ENCODE assay signal across 22 cellular contexts in genomic region chr2:179261161-179261825, GRCh38. TPM values are rescaled to one million over a fixed set of nuclear protein-coding genes. Genes with fewer than 3 reads are reported as not detected.
DNase-seq lines count a peak whose midpoint lies in the region; ATAC-seq and TF ChIP-seq lines count a peak whose summit lies in the region.
"Had no signal": no experiment of that assay in that cellular context is flagged by ENCODE, and none has a peak within 500 bp of the region (broad histone marks: within the 10 kb centered on the region; RNA-seq: fewer than 3 reads in every experiment).

No MANE protein-coding gene starts in this region.

- no peak overlapping the region for H3K9ac ChIP-seq in H9 (ENCODE audit: extremely low read depth, insufficient read length, low read length)
- H3K9ac ChIP-seq: neural progenitor cell had no signal

- H3K36me3 ChIP-seq in mucosa of descending colon (ENCODE audit: low read depth) = no peaks in the 10 kb centered on the region
- H3K36me3 ChIP-seq: neural progenitor cell had no signal

- H3K27ac ChIP-seq in H9 (ENCODE audit: insufficient read length, low read depth, low read length) (no peak overlapping the region), coronary artery (no peak overlapping the region)
- H3K27ac ChIP-seq: neural progenitor cell, VCaP had no signal

- H4K91ac ChIP-seq in H9 (ENCODE audit: insufficient read length, low read depth, low read length) = no peak overlapping the region

- H2BK120ac ChIP-seq in H9 (ENCODE audit: low read depth, low read length, poor library complexity, severe bottlenecking) = no peak overlapping the region

- no peak overlapping the region for H3K56ac ChIP-seq in H9 (ENCODE audit: insufficient read length, low read depth, low read length)

- no CpG with 5 or more reads among the region's 2 CpGs for WGBS in H9 (ENCODE audit: extremely low coverage, insufficient read length, low lambda C conversion rate)

- H3K9me3 ChIP-seq in H9 (ENCODE audit: control insufficient read depth, low read depth, low read length) (no peaks in the 10 kb centered on the region), mucosa of descending colon (no peaks in the 10 kb centered on the region)

- no peaks in the 10 kb centered on the region for H3K27me3 Mint-ChIP-seq in CD14-positive monocyte (ENCODE audit: low read depth in 3 of 3)
- H3K27me3 Mint-ChIP-seq in H9 (ENCODE audit: low read depth) = peaks cover 13% of the 10 kb centered on the region

- H3K23me2 ChIP-seq in H9 (ENCODE audit: insufficient read length, low read depth, low read length, poor library complexity, severe bottlenecking) = peaks cover 8% of the 10 kb centered on the region

- H3K27ac Mint-ChIP-seq in CD14-positive monocyte = no peak overlapping the region
- H3K27ac Mint-ChIP-seq in H9 = no peak overlapping the region
- H3K27ac Mint-ChIP-seq: activated naive CD4-positive, alpha-beta T cell treated with anti-CD3 and anti-CD28 coated beads, Interleukin-2, amount 50 U/mL, for 24 hours; CD4-positive, alpha-beta memory T cell; immature natural killer cell; neural progenitor cell; stimulated activated naive CD8-positive, alpha-beta T cell treated with anti-CD3 and anti-CD28 coated beads, Interleukin-15, amount 100 ng/mL, for 72 hours had no signal

- peak overlapping the region; percentile 88 for H3K4me3 ChIP-seq in coronary artery
- no peak overlapping the region for H3K4me3 ChIP-seq in mucosa of descending colon
- H3K4me3 ChIP-seq: neural progenitor cell had no signal

- no peaks in the 10 kb centered on the region for H4K20me1 ChIP-seq in H9 (ENCODE audit: control insufficient read depth, insufficient read depth, insufficient read length)

- no peak overlapping the region for H3K18ac ChIP-seq in H9 (ENCODE audit: insufficient read length, low read depth, low read length)

- peaks cover 0 to 2% (median 0%) of the 10 kb centered on the region in 7 donors for H3K9me3 Mint-ChIP-seq in CD14-positive monocyte
- no peaks in the 10 kb centered on the region for H3K9me3 Mint-ChIP-seq in H9
- H3K9me3 Mint-ChIP-seq: activated naive CD4-positive, alpha-beta T cell treated with anti-CD3 and anti-CD28 coated beads, Interleukin-2, amount 50 U/mL, for 24 hours; stimulated activated naive CD8-positive, alpha-beta T cell treated with anti-CD3 and anti-CD28 coated beads, Interleukin-15, amount 100 ng/mL, for 72 hours had no signal

- H3K4ac ChIP-seq in H9 (ENCODE audit: low read depth, low read length) = no peak overlapping the region

- H3K79me1 ChIP-seq in H9 (ENCODE audit: insufficient read depth, low read depth, low read length, poor library complexity, severe bottlenecking) = no peaks in the 10 kb centered on the region

- peaks cover 5% of the 10 kb centered on the region; the same call in 1 of the 2 replicates for H3K79me2 ChIP-seq in H9 (ENCODE audit: insufficient read depth, low read length)

- no peak overlapping the region for H3K4me2 ChIP-seq in H9 (ENCODE audit: insufficient read depth, insufficient read length, low read length)

- no peak overlapping the region for H2BK20ac ChIP-seq in H9 (ENCODE audit: low read depth, low read length, poor library complexity, severe bottlenecking)

- H2AK5ac ChIP-seq in H9 (ENCODE audit: insufficient read length, low read length) = no peak overlapping the region

- H3K36me3 Mint-ChIP-seq in CD14-positive monocyte = peaks cover 0 to 4% of the 10 kb centered on the region in 2 donors
- H3K36me3 Mint-ChIP-seq in H9 (ENCODE audit: insufficient read depth in 1 of 3, low read depth in 3 of 3) = peaks cover 0 to 1% (median under 1%) of the 10 kb centered on the region in 3 experiments; a peak in 3 of 7 replicates
- H3K36me3 Mint-ChIP-seq: activated naive CD4-positive, alpha-beta T cell treated with anti-CD3 and anti-CD28 coated beads, Interleukin-2, amount 50 U/mL, for 24 hours; CD4-positive, alpha-beta memory T cell; immature natural killer cell had no signal

- H2AFZ ChIP-seq in H9 (ENCODE audit: low read length) = no peak overlapping the region
- H2AFZ ChIP-seq: neural progenitor cell had no signal

- H4K5ac ChIP-seq in H9 (ENCODE audit: insufficient read length, low read depth, low read length) = no peak overlapping the region

- ATAC-seq in mucosa of descending colon (peak; percentile 14), GM21737 (IDR thresholded peaks at IDR 0.05; ENCODE audit: unreplicated experiment) (no peak), GM18861 (IDR thresholded peaks at IDR 0.05; ENCODE audit: unreplicated experiment) (no peak)
- ATAC-seq: stimulated activated naive CD8-positive, alpha-beta T cell treated with anti-CD3 and anti-CD28 coated beads, Interleukin-15, amount 100 ng/mL, for 72 hours had no signal

- H3K27me3 ChIP-seq in H9 (ENCODE audit: insufficient read depth, low read length) = no peaks in the 10 kb centered on the region
- H3K27me3 ChIP-seq: neural progenitor cell had no signal

- intact Hi-C loops in CD14-positive monocyte (cut with micrococcal nuclease) (no loop called here), mucosa of descending colon (cut with DNase I, micrococcal nuclease) (no loop called here)

- DNase-seq in CD14-positive monocyte (ENCODE audit: low spot score) (no peak), H9 (no peak), coronary artery (ENCODE audit: low spot score) (no peak), mucosa of descending colon (no peak), amygdala (lab: John Stamatoyannopoulos, UW) (no peak), activated gamma-delta T cell treated with Interleukin-2 at 50 U/mL for 16 hours (no peak)
- DNase-seq: ACHN; activated CD4-positive, alpha-beta T cell treated with anti-CD3 and anti-CD28 coated beads, Interleukin-2, amount 50 U/mL, for 4 hours; activated T-cell treated with anti-CD3 and anti-CD28 coated beads, Interleukin-2, amount 50 U/mL, for 1 hour; CD4-positive, alpha-beta memory T cell; erythroblast; immature natural killer cell; NCI-H1105 treated with DMSO at 0.1 percent for 48 hours; NCI-H2107; NCI-H510A treated with DMSO at 0.1 percent for 48 hours; SHP77 treated with DMSO at 0.1 percent for 48 hours; stimulated activated naive CD8-positive, alpha-beta T cell treated with anti-CD3 and anti-CD28 coated beads, Interleukin-15, amount 100 ng/mL, for 72 hours had no signal

- H3T11ph ChIP-seq in H9 (ENCODE audit: low read length) = no peak overlapping the region

- no peak overlapping the region for H4K8ac ChIP-seq in H9 (replicated peaks; ENCODE audit: insufficient read length, low read depth, low read length)

- no peak overlapping the region for H3K14ac ChIP-seq in H9 (ENCODE audit: insufficient read depth, low read length)

- TF ChIP-seq CTCF in CD14-positive monocyte (IDR thresholded peaks at IDR 0.05) = peak; percentile 28
- peak; percentile 31; the same call in 1 of the 3 replicates for TF ChIP-seq CTCF in H9 (conservative IDR thresholded peaks at IDR 0.05)
- no peak for TF ChIP-seq CTCF in coronary artery (IDR thresholded peaks at IDR 0.05)
- no peak for TF ChIP-seq CTCF in mucosa of descending colon (IDR thresholded peaks at IDR 0.05)

- H3K4me3 Mint-ChIP-seq in CD14-positive monocyte (no peak overlapping the region), H9 (no peak overlapping the region)
- H3K4me3 Mint-ChIP-seq: immature natural killer cell; stimulated activated naive CD8-positive, alpha-beta T cell treated with anti-CD3 and anti-CD28 coated beads, Interleukin-15, amount 100 ng/mL, for 72 hours had no signal

- no peak overlapping the region for H2BK5ac ChIP-seq in H9 (ENCODE audit: insufficient read length, low read length)

- no peak overlapping the region for H3K23ac ChIP-seq in H9 (ENCODE audit: insufficient read length, low read depth, low read length)

- H3K4me1 ChIP-seq in H9 (ENCODE audit: insufficient read depth, low read length) (no peaks in the 10 kb centered on the region; the same call in 1 of the 2 replicates), mucosa of descending colon (ENCODE audit: low read depth) (peaks cover 4% of the 10 kb centered on the region)

- H3K4me1 Mint-ChIP-seq in CD14-positive monocyte = peaks cover 48% of the 10 kb centered on the region
- H3K4me1 Mint-ChIP-seq in H9 = peaks cover 21 to 24% of the 10 kb centered on the region in 2 experiments

- no peak overlapping the region for H2BK12ac ChIP-seq in H9 (ENCODE audit: insufficient read length, low read depth, low read length)

- H2BK15ac ChIP-seq in H9 (ENCODE audit: low read depth, low read length) = no peak overlapping the region

RNA-seq across cellular contexts. Expression of gene SESTD1, which starts 3.3 kb away (rescaled TPM):
- 10 to 100 TPM; 25.3 TPM for polyA plus RNA-seq in CD14-positive monocyte
- total RNA-seq in H9 (2021) (43.6 and 44.4 TPM in 2 replicates), mucosa of descending colon (100 to 1,000 TPM in 1 of 3 donors, 10 to 100 TPM in 2; 25.6 to 102 (median 44.0) TPM)

Comparison
In these comparisons a context has a peak if more than half of its experiments do, and no peak if none do; other contexts are left out.
1. CTCF ChIP-seq: peak in CD14-positive monocyte (single experiment) and H9 (single experiment); none in coronary artery (single experiment) and mucosa of descending colon (single experiment).